In genomic region chr12:9367201-9367600, GRCh38 we compare ENCODE assay signal across 30 cellular contexts.
DNase-seq lines count a peak whose midpoint lies in the region; ATAC-seq and TF ChIP-seq lines count a peak whose summit lies in the region.
"Had no signal": no experiment of that assay in that cellular context is flagged by ENCODE, and none has a peak within 500 bp of the region (broad histone marks: within the 10 kb centered on the region; RNA-seq: fewer than 3 reads in every experiment).

No MANE protein-coding gene starts in this region.

- H3K9me3 ChIP-seq in right cardiac atrium (ENCODE audit: control insufficient read depth, low read length) (no peaks in the 10 kb centered on the region), right atrium auricular region (no peaks in the 10 kb centered on the region), endodermal cell (ENCODE audit: control insufficient read depth, low read length) (no peaks in the 10 kb centered on the region), upper lobe of right lung (no peaks in the 10 kb centered on the region)
- H3K9me3 ChIP-seq: MG63, uterus had no signal

- H3K9me3 Mint-ChIP-seq in endodermal cell = no peaks in the 10 kb centered on the region
- H3K9me3 Mint-ChIP-seq: activated B cell treated with CpG ODN at 0.5 μM for 24 hours; activated naive CD4-positive, alpha-beta T cell treated with anti-CD3 and anti-CD28 coated beads for 36 hours; brain; CD4-positive, alpha-beta memory T cell; H9 had no signal

- ATAC-seq in right cardiac atrium (peak; percentile 61 to 82), upper lobe of right lung (peak; percentile 74), GM21723 (IDR thresholded peaks at IDR 0.05; ENCODE audit: unreplicated experiment) (no peak)

- H3K36me3 ChIP-seq in right atrium auricular region = no peaks in the 10 kb centered on the region
- H3K36me3 ChIP-seq in endodermal cell (ENCODE audit: control insufficient read depth, insufficient read depth, low read length) = no peaks in the 10 kb centered on the region
- no peaks in the 10 kb centered on the region for H3K36me3 ChIP-seq in upper lobe of right lung
- H3K36me3 ChIP-seq: MG63, uterus had no signal

- intact Hi-C loops in right cardiac atrium (cut with DNase I) (no loop called here), upper lobe of right lung (cut with DNase I) (no loop called here)

- H3K27me3 ChIP-seq in right cardiac atrium (ENCODE audit: control insufficient read depth, insufficient read depth) (no peaks in the 10 kb centered on the region), right atrium auricular region (no peaks in the 10 kb centered on the region), endodermal cell (ENCODE audit: control insufficient read depth, insufficient read depth, low read length, poor library complexity, severe bottlenecking) (no peaks in the 10 kb centered on the region), upper lobe of right lung (no peaks in the 10 kb centered on the region)
- H3K27me3 ChIP-seq: MG63, uterus had no signal

- no peak overlapping the region for H3K4me3 Mint-ChIP-seq in endodermal cell
- H3K4me3 Mint-ChIP-seq: activated B cell treated with CpG ODN at 0.5 μM for 24 hours; activated naive CD4-positive, alpha-beta T cell treated with anti-CD3 and anti-CD28 coated beads for 36 hours; brain; CD4-positive, alpha-beta memory T cell; H9 had no signal

- no peaks in the 10 kb centered on the region for H3K27me3 Mint-ChIP-seq in endodermal cell (ENCODE audit: insufficient read depth)
- H3K27me3 Mint-ChIP-seq: activated B cell treated with CpG ODN at 0.5 μM for 24 hours, brain had no signal

- TF ChIP-seq CTCF in right atrium auricular region (IDR thresholded peaks at IDR 0.05) = no peak
- TF ChIP-seq CTCF in endodermal cell (conservative IDR thresholded peaks at IDR 0.05) = no peak
- TF ChIP-seq CTCF in upper lobe of right lung (IDR thresholded peaks at IDR 0.05) = no peak

- H3K4me1 ChIP-seq in right cardiac atrium (ENCODE audit: control insufficient read depth, insufficient read depth, low read length) (peaks cover 1% of the 10 kb centered on the region), right atrium auricular region (peaks cover 0 to 7% of the 10 kb centered on the region in 2 donors), endodermal cell (ENCODE audit: control insufficient read depth, insufficient read depth, low read length) (peaks cover 3% of the 10 kb centered on the region), upper lobe of right lung (no peaks in the 10 kb centered on the region)
- H3K4me1 ChIP-seq: uterus had no signal

- no peak for DNase-seq in right cardiac atrium
- DNase-seq in right atrium auricular region (ENCODE audit: low spot score) = no peak
- peak; percentile 2 for DNase-seq in RPMI7951 (ENCODE audit: low read depth)
- peak; percentile 43 for DNase-seq in endodermal cell
- no peak for DNase-seq in upper lobe of right lung
- DNase-seq in GM19238 (ENCODE audit: insufficient read length, low spot score) = no peak
- no peak for DNase-seq in midbrain (lab: John Stamatoyannopoulos, UW)
- DNase-seq: activated B cell treated with CpG ODN at 0.5 μM for 24 hours; activated CD4-positive, alpha-beta T cell treated with anti-CD3 and anti-CD28 coated beads, Interleukin-2, amount 50 U/mL, for 1 hour; activated naive CD4-positive, alpha-beta T cell treated with anti-CD3 and anti-CD28 coated beads for 36 hours; CD4-positive, alpha-beta memory T cell; DMS 273 treated with DMSO at 0.1 percent for 48 hours; effector CD4-positive, alpha-beta T cell; H9; islet precursor cell; KBM-7; mammary epithelial cell; MG63; NCI-H146; NCI-H446; NCI-H82; PC-9; posterior cingulate gyrus; Right ventricle myocardium superior; stimulated activated CD4-positive, alpha-beta T cell treated with anti-CD3 and anti-CD28 coated beads, Interleukin-15, amount 100 ng/mL, for 24 hours; stimulated activated naive CD4-positive, alpha-beta T cell treated with Interleukin-2 at 50 U/mL for 16 hours; uterus had no signal

- H3K36me3 Mint-ChIP-seq in endodermal cell (ENCODE audit: low read depth) = no peaks in the 10 kb centered on the region
- H3K36me3 Mint-ChIP-seq: brain had no signal

- H3K4me3 ChIP-seq in right cardiac atrium (ENCODE audit: low read length) (no peak overlapping the region), right atrium auricular region (no peak overlapping the region), endodermal cell (ENCODE audit: low read length) (no peak overlapping the region), upper lobe of right lung (no peak overlapping the region)
- H3K4me3 ChIP-seq: MG63, PC-9, uterus had no signal

- WGBS in right cardiac atrium = 4% methylated on average over 4 of the region's 4 CpGs
- WGBS in endodermal cell (ENCODE audit: insufficient coverage in 1 of 2, insufficient read length in 1 of 2), 2 experiments = 94% methylated on average over 4 of the region's 4 CpGs; no CpG with 5 or more reads in 1 of the 2 experiments

- H3K27ac ChIP-seq in right cardiac atrium (ENCODE audit: low read length) (no peak overlapping the region), right atrium auricular region (no peak overlapping the region), endodermal cell (ENCODE audit: low read depth, low read length) (no peak overlapping the region), upper lobe of right lung (no peak overlapping the region)
- H3K27ac ChIP-seq: epithelial cell of prostate, PC-9, uterus had no signal

- H3K4me1 Mint-ChIP-seq in endodermal cell = peaks cover 25% of the 10 kb centered on the region

- H3K9ac ChIP-seq in endodermal cell (ENCODE audit: extremely low read depth, low read length, poor library complexity, severe bottlenecking) = no peak overlapping the region

- no peak overlapping the region for H3K27ac Mint-ChIP-seq in endodermal cell
- H3K27ac Mint-ChIP-seq: activated B cell treated with CpG ODN at 0.5 μM for 24 hours; activated naive CD4-positive, alpha-beta T cell treated with anti-CD3 and anti-CD28 coated beads for 36 hours; brain; H9 had no signal

Comparison
In these comparisons a context has a peak if more than half of its experiments do, and no peak if none do; other contexts are left out.
1. DNase-seq: peak in RPMI7951 (single experiment) and endodermal cell (single experiment); none in right cardiac atrium (0 of 3), right atrium auricular region (single experiment), upper lobe of right lung (single experiment), GM19238 (single experiment) and midbrain (single experiment).